1 cellular context compared by ENCODE assay signal in genomic region chr14:75238728-75239455, GRCh38.
TF ChIP-seq lines count a peak whose summit lies in the region.

No MANE protein-coding gene starts in this region.

TF ChIP-seq in IMR-90, 13 proteins besides CTCF, POLR2A, EP300 and RAD21 (continued from another document):
- no peak for TF ChIP-seq SMC3 (IDR thresholded peaks at IDR 0.05; ENCODE audit: low read depth, low read length)
- TF ChIP-seq CHD1 (IDR thresholded peaks at IDR 0.05; ENCODE audit: low read depth, low read length) = no peak
